ENCODE assay signal across 8 cellular contexts in genomic region chr5:55226934-55227737, GRCh38. TPM values are rescaled to one million over a fixed set of nuclear protein-coding genes. Genes with fewer than 3 reads are reported as not detected.
DNase-seq lines count a peak whose midpoint lies in the region; ATAC-seq and FAIRE-seq lines count a peak whose summit lies in the region.

TSS of gene MCIDAS (minus strand) at chr5:55227315. CDS start at chr5:55227138, 177 bp downstream.

- peaks cover 49% of the 10 kb centered on the region for H3K4me1 ChIP-seq in CD4-positive, alpha-beta memory T cell (ENCODE audit: insufficient read depth, low read length)
- H3K4me1 ChIP-seq in iPS-18a (ENCODE audit: control insufficient read depth, low read depth, low read length), result peaks cover 19% of the 10 kb centered on the region

- peak; percentile 43 for ATAC-seq in GM19397 (IDR thresholded peaks at IDR 0.05; ENCODE audit: unreplicated experiment)
- ATAC-seq in activated naive CD8-positive, alpha-beta T cell treated with anti-CD3 and anti-CD28 coated beads, Interleukin-2, amount 10 ng/mL, durations not matched to agents 7 days and 5 days (ENCODE audit: low read depth), result peak; percentile 32

- H3K27me3 ChIP-seq in CD4-positive, alpha-beta memory T cell (ENCODE audit: insufficient read depth, low read length), result peaks cover 87% of the 10 kb centered on the region
- H3K27me3 ChIP-seq in iPS-18a (ENCODE audit: control insufficient read depth, insufficient read depth, low read length), result peaks cover 100% of the 10 kb centered on the region

- no peaks in the 10 kb centered on the region for H3K9me3 ChIP-seq in CD4-positive, alpha-beta memory T cell (ENCODE audit: control insufficient read depth in 1 of 2, low read length in 2 of 2)
- no peaks in the 10 kb centered on the region for H3K9me3 ChIP-seq in iPS-18a (ENCODE audit: control insufficient read depth, low read depth, low read length)

- H3K27me3 Mint-ChIP-seq in CD4-positive, alpha-beta memory T cell, result peaks cover 78 to 80% of the 10 kb centered on the region in 2 donors
- H3K27me3 Mint-ChIP-seq in activated naive CD8-positive, alpha-beta T cell treated with anti-CD3 and anti-CD28 coated beads, Interleukin-2, amount 10 ng/mL, durations not matched to agents 7 days and 5 days, result peaks cover 91% of the 10 kb centered on the region

- H3K27ac ChIP-seq in CD4-positive, alpha-beta memory T cell (ENCODE audit: low read depth, low read length), result no peak within 1 kb of the TSS
- no peak within 1 kb of the TSS for H3K27ac ChIP-seq in iPS-18a (ENCODE audit: low read length)

- peak within 1 kb of the TSS in 2 of 7 donors; percentile 69 to 82 for H3K27ac Mint-ChIP-seq in CD4-positive, alpha-beta memory T cell
- H3K27ac Mint-ChIP-seq in activated naive CD8-positive, alpha-beta T cell treated with anti-CD3 and anti-CD28 coated beads, Interleukin-2, amount 10 ng/mL, durations not matched to agents 7 days and 5 days, result no peak within 1 kb of the TSS

- peaks cover 23 to 54% (median 39%) of the 10 kb centered on the region in 4 donors for H3K4me1 Mint-ChIP-seq in CD4-positive, alpha-beta memory T cell
- H3K4me1 Mint-ChIP-seq in activated naive CD8-positive, alpha-beta T cell treated with anti-CD3 and anti-CD28 coated beads, Interleukin-2, amount 10 ng/mL, durations not matched to agents 7 days and 5 days, result peaks cover 32% of the 10 kb centered on the region

- peak within 1 kb of the TSS in 1 of 2 donors; percentile 39 for H3K4me3 ChIP-seq in CD4-positive, alpha-beta memory T cell (ENCODE audit: low read length in 2 of 2)
- H3K4me3 ChIP-seq in iPS-18a (ENCODE audit: low read length), result peak within 1 kb of the TSS; percentile 48

- FAIRE-seq in HTR-8/SVneo (lab: Jason Lieb, UNC), result peak; percentile 87

- intact Hi-C loops in CD4-positive, alpha-beta memory T cell (cut with micrococcal nuclease), result no loop called here

- DNase-seq in CD4-positive, alpha-beta memory T cell, result peak in 4 of 5 donors; percentile 28 to 45 (median 34)
- DNase-seq in HTR-8/SVneo (ENCODE audit: insufficient read length, low spot score) (peak; percentile 77), SHP77 (lab: John Stamatoyannopoulos, UW) (peak; percentile 20 to 57), midbrain (lab: John Stamatoyannopoulos, UW) (no peak)
- DNase-seq in activated naive CD8-positive, alpha-beta T cell treated with anti-CD3 and anti-CD28 coated beads, Interleukin-2, amount 10 ng/mL, durations not matched to agents 7 days and 5 days, result peak; percentile 70
- peak; percentile 58 for DNase-seq in stimulated activated CD4-positive, alpha-beta T cell treated with anti-CD3 and anti-CD28 coated beads, Interleukin-1b, Interleukin-23, amount 100 ng/mL, for 48 hours

- H3K9me3 Mint-ChIP-seq in CD4-positive, alpha-beta memory T cell, result peaks cover 0 to 4% (median 0%) of the 10 kb centered on the region in 8 donors
- no peaks in the 10 kb centered on the region for H3K9me3 Mint-ChIP-seq in activated naive CD8-positive, alpha-beta T cell treated with anti-CD3 and anti-CD28 coated beads, Interleukin-2, amount 10 ng/mL, durations not matched to agents 7 days and 5 days

- H3K9ac ChIP-seq in iPS-18a (ENCODE audit: low read length), result no peak within 1 kb of the TSS

- no peaks in the 10 kb centered on the region for H3K36me3 Mint-ChIP-seq in CD4-positive, alpha-beta memory T cell
- no peaks in the 10 kb centered on the region for H3K36me3 Mint-ChIP-seq in activated naive CD8-positive, alpha-beta T cell treated with anti-CD3 and anti-CD28 coated beads, Interleukin-2, amount 10 ng/mL, durations not matched to agents 7 days and 5 days

- H3K4me3 Mint-ChIP-seq in CD4-positive, alpha-beta memory T cell, result peak within 1 kb of the TSS; percentile 61 to 84 (median 76)
- H3K4me3 Mint-ChIP-seq in activated naive CD8-positive, alpha-beta T cell treated with anti-CD3 and anti-CD28 coated beads, Interleukin-2, amount 10 ng/mL, durations not matched to agents 7 days and 5 days, result peak within 1 kb of the TSS; percentile 68

- H3K36me3 ChIP-seq in CD4-positive, alpha-beta memory T cell (ENCODE audit: insufficient read depth, low read length), result no peaks in the 10 kb centered on the region
- no peaks in the 10 kb centered on the region for H3K36me3 ChIP-seq in iPS-18a (ENCODE audit: control insufficient read depth, low read depth, low read length)

- CTCF ChIA-PET in CD4-positive, alpha-beta memory T cell (lab: Charles Lee; ENCODE audit: partially characterized antibody), result interaction anchor here (1.2 kb wide), 2 partner anchors 10 to 55 kb away, joined by 3 read pairs; no protein-coding TSS in a partner anchor

- POLR2A ChIA-PET in CD4-positive, alpha-beta memory T cell (lab: Charles Lee; ENCODE audit: partially characterized antibody), result no interaction called here
- POLR2A ChIA-PET in activated naive CD8-positive, alpha-beta T cell treated with anti-CD3 and anti-CD28 coated beads, Interleukin-2, amount 10 ng/mL, durations not matched to agents 7 days and 5 days (lab: Charles Lee), result interaction anchor here (1.0 kb wide), 1 partner anchor 80 kb away, joined by 3 read pairs; no protein-coding TSS in a partner anchor

RNA-seq across cellular contexts. Expression of gene MCIDAS, which starts in this region (rescaled TPM):
- total RNA-seq in CD4-positive, alpha-beta memory T cell, result not detected
- polyA plus RNA-seq in CD4-positive, alpha-beta memory T cell, result not detected
- total RNA-seq in activated naive CD8-positive, alpha-beta T cell treated with anti-CD3 and anti-CD28 coated beads, Interleukin-2, amount 10 ng/mL, durations not matched to agents 7 days and 5 days, result not detected

Comparison
In these comparisons a context has a peak if more than half of its experiments do, and no peak if none do; other contexts are left out.
1. Peak in DNase-seq in CD4-positive, alpha-beta memory T cell; RNA of the gene not detected or under 1 TPM.
2. Peak in DNase-seq and ATAC-seq in activated naive CD8-positive, alpha-beta T cell treated with anti-CD3 and anti-CD28 coated beads, Interleukin-2, amount 10 ng/mL, durations not matched to agents 7 days and 5 days; RNA of the gene not detected or under 1 TPM.